Comparison of ENCODE assay signal across 11 cellular contexts in the genomic region with DNA sequence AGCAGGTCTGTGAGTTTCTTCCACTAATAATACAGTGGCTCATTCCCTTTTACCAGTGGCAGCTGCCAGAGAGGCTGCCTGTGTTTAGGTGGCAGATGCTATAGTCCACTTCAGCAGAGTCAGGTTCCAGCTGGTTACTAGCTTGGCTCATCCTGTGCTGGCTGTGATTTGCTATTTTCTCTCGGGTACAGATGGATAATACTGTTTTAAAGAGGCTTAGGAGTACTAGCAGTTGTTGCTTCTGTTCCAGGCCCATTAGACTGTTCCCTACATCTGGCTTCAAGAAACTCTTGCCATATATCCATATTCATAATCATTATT. TPM values are rescaled to one million over a fixed set of nuclear protein-coding genes. Genes with fewer than 3 reads are reported as not detected.
DNase-seq lines count a peak whose midpoint lies in the region; ATAC-seq and TF ChIP-seq lines count a peak whose summit lies in the region.
"Had no signal": no experiment of that assay in that cellular context is flagged by ENCODE, and none has a peak within 500 bp of the region (broad histone marks: within the 10 kb centered on the region; RNA-seq: fewer than 3 reads in every experiment).

No MANE protein-coding gene starts in this region.

- H3K36me3 Mint-ChIP-seq in activated CD4-positive, alpha-beta T cell treated with anti-CD3 and anti-CD28 coated beads for 36 hours (ENCODE audit: low read depth): peaks cover 30% of the 10 kb centered on the region
- H3K36me3 Mint-ChIP-seq in activated T-helper 2 cell treated with anti-CD3 and anti-CD28 coated beads, Interferon-gamma antibody, Interleukin-2, Interleukin-4, amounts not matched to agents 10 μg/mL and 5 μg/mL and 100 μg/mL, durations not matched to agents 14 hours and 24 hours and 36 hours (ENCODE audit: low read depth): peaks cover 54% of the 10 kb centered on the region
- peaks cover 9 to 38% (median 22%) of the 10 kb centered on the region in 3 donors for H3K36me3 Mint-ChIP-seq in naive thymus-derived CD8-positive, alpha-beta T cell

- CTCF ChIA-PET in activated CD4-positive, alpha-beta T cell treated with anti-CD3 and anti-CD28 coated beads for 36 hours (lab: Charles Lee): interaction anchor here (0.8 to 1.2 kb wide), 3 partner anchors 35 to 94 kb away, joined by 3 read pairs; no protein-coding TSS in a partner anchor

- H3K27ac ChIP-seq in HL-60 (replicated peaks): 0 out of 2 replicates have a peak overlapping the region, but pooled peaks have one; percentile 46

- H3K4me3 ChIP-seq in HL-60 (replicated peaks; ENCODE audit: insufficient read depth, low read length): no peak overlapping the region

- H3K27ac Mint-ChIP-seq in activated CD4-positive, alpha-beta T cell treated with anti-CD3 and anti-CD28 coated beads for 36 hours: peak overlapping the region; percentile 3
- H3K27ac Mint-ChIP-seq in activated T-helper 2 cell treated with anti-CD3 and anti-CD28 coated beads, Interferon-gamma antibody, Interleukin-2, Interleukin-4, amounts not matched to agents 10 μg/mL and 5 μg/mL and 100 μg/mL, durations not matched to agents 14 hours and 24 hours and 36 hours: peak overlapping the region; percentile 18
- H3K27ac Mint-ChIP-seq in naive thymus-derived CD8-positive, alpha-beta T cell: peak overlapping the region; percentile 79 to 93 (median 86)
- H3K27ac Mint-ChIP-seq: endodermal cell had no signal

- no peak overlapping the region for H3K4me3 Mint-ChIP-seq in activated CD4-positive, alpha-beta T cell treated with anti-CD3 and anti-CD28 coated beads for 36 hours
- H3K4me3 Mint-ChIP-seq in activated T-helper 2 cell treated with anti-CD3 and anti-CD28 coated beads, Interferon-gamma antibody, Interleukin-2, Interleukin-4, amounts not matched to agents 10 μg/mL and 5 μg/mL and 100 μg/mL, durations not matched to agents 14 hours and 24 hours and 36 hours (ENCODE audit: low read depth): no peak overlapping the region
- peak overlapping the region in 7 of 10 donors; percentile 31 to 78 (median 53) for H3K4me3 Mint-ChIP-seq in naive thymus-derived CD8-positive, alpha-beta T cell
- H3K4me3 Mint-ChIP-seq: endodermal cell had no signal

- H3K27me3 ChIP-seq in HL-60 (ENCODE audit: insufficient read depth, poor library complexity, severe bottlenecking): no peaks in the 10 kb centered on the region

- no peaks in the 10 kb centered on the region for H3K9me3 Mint-ChIP-seq in activated CD4-positive, alpha-beta T cell treated with anti-CD3 and anti-CD28 coated beads for 36 hours (ENCODE audit: low read depth)
- H3K9me3 Mint-ChIP-seq in activated T-helper 2 cell treated with anti-CD3 and anti-CD28 coated beads, Interferon-gamma antibody, Interleukin-2, Interleukin-4, amounts not matched to agents 10 μg/mL and 5 μg/mL and 100 μg/mL, durations not matched to agents 14 hours and 24 hours and 36 hours: no peaks in the 10 kb centered on the region
- no peaks in the 10 kb centered on the region for H3K9me3 Mint-ChIP-seq in naive thymus-derived CD8-positive, alpha-beta T cell
- H3K9me3 Mint-ChIP-seq: endodermal cell had no signal

- ATAC-seq in activated CD4-positive, alpha-beta T cell treated with anti-CD3 and anti-CD28 coated beads for 36 hours: no peak
- ATAC-seq in naive thymus-derived CD8-positive, alpha-beta T cell: no peak
- no peak for ATAC-seq in HG02610 (IDR thresholded peaks at IDR 0.05; ENCODE audit: unreplicated experiment)

- H3K4me1 Mint-ChIP-seq in activated CD4-positive, alpha-beta T cell treated with anti-CD3 and anti-CD28 coated beads for 36 hours: peaks cover 83% of the 10 kb centered on the region
- H3K4me1 Mint-ChIP-seq in activated T-helper 2 cell treated with anti-CD3 and anti-CD28 coated beads, Interferon-gamma antibody, Interleukin-2, Interleukin-4, amounts not matched to agents 10 μg/mL and 5 μg/mL and 100 μg/mL, durations not matched to agents 14 hours and 24 hours and 36 hours (ENCODE audit: low read depth): peaks cover 55% of the 10 kb centered on the region
- H3K4me1 Mint-ChIP-seq in naive thymus-derived CD8-positive, alpha-beta T cell: peaks cover 53 to 91% (median 87%) of the 10 kb centered on the region in 4 donors

- no peak for DNase-seq in activated CD4-positive, alpha-beta T cell treated with anti-CD3 and anti-CD28 coated beads for 36 hours
- DNase-seq in activated CD4-positive, alpha-beta T cell treated with anti-CD3 and anti-CD28 coated beads for 4 hours: no peak
- no peak for DNase-seq in HL-60 (ENCODE audit: low read depth in 1 of 2, low spot score in 1 of 2)
- no peak for DNase-seq in activated T-helper 2 cell treated with anti-CD3 and anti-CD28 coated beads, Interferon-gamma antibody, Interleukin-2, Interleukin-4, amounts not matched to agents 10 μg/mL and 5 μg/mL and 100 μg/mL, durations not matched to agents 14 hours and 24 hours and 36 hours (ENCODE audit: low spot score)
- no peak for DNase-seq in naive thymus-derived CD8-positive, alpha-beta T cell
- DNase-seq in NCI-H526 (lab: John Stamatoyannopoulos, UW): no peak
- no peak for DNase-seq in NCI-H345 (lab: John Stamatoyannopoulos, UW)
- DNase-seq: endodermal cell, occipital lobe, OCI-M1 had no signal

- intact Hi-C loops in activated CD4-positive, alpha-beta T cell treated with anti-CD3 and anti-CD28 coated beads for 36 hours (cut with DNase I, micrococcal nuclease): no loop called here
- intact Hi-C loops in activated T-helper 2 cell treated with anti-CD3 and anti-CD28 coated beads, Interferon-gamma antibody, Interleukin-2, Interleukin-4, amounts not matched to agents 10 μg/mL and 5 μg/mL and 100 μg/mL, durations not matched to agents 14 hours and 24 hours and 36 hours (cut with micrococcal nuclease): no loop called here

- TF ChIP-seq CTCF in HL-60 (IDR thresholded peaks at IDR 0.05; ENCODE audit: insufficient read depth, low read length): no peak

- POLR2A ChIA-PET in activated CD4-positive, alpha-beta T cell treated with anti-CD3 and anti-CD28 coated beads for 36 hours (lab: Charles Lee): interaction anchor here (0.7 to 0.9 kb wide), 2 partner anchors 9 to 114 kb away, joined by 3 to 6 read pairs; no protein-coding TSS in a partner anchor
- POLR2A ChIA-PET in naive thymus-derived CD8-positive, alpha-beta T cell (lab: Charles Lee): interaction anchor here (1.1 to 1.2 kb wide), 3 partner anchors 14 to 493 kb away, joined by 3 read pairs; no protein-coding TSS in a partner anchor

- H3K27me3 Mint-ChIP-seq in activated CD4-positive, alpha-beta T cell treated with anti-CD3 and anti-CD28 coated beads for 36 hours: no peaks in the 10 kb centered on the region
- no peaks in the 10 kb centered on the region for H3K27me3 Mint-ChIP-seq in activated T-helper 2 cell treated with anti-CD3 and anti-CD28 coated beads, Interferon-gamma antibody, Interleukin-2, Interleukin-4, amounts not matched to agents 10 μg/mL and 5 μg/mL and 100 μg/mL, durations not matched to agents 14 hours and 24 hours and 36 hours (ENCODE audit: low read depth)
- H3K27me3 Mint-ChIP-seq in naive thymus-derived CD8-positive, alpha-beta T cell: no peaks in the 10 kb centered on the region

RNA-seq across cellular contexts. Expression of gene ZNF609, which starts 41.0 kb away (rescaled TPM):
- total RNA-seq in activated CD4-positive, alpha-beta T cell treated with anti-CD3 and anti-CD28 coated beads for 36 hours: 10 to 100 TPM; 39.8 to 44.5 TPM
- 50.9 and 60.2 TPM in 2 replicates for total RNA-seq in activated T-helper 2 cell treated with anti-CD3 and anti-CD28 coated beads, Interferon-gamma antibody, Interleukin-2, Interleukin-4, amounts not matched to agents 10 μg/mL and 5 μg/mL and 100 μg/mL, durations not matched to agents 14 hours and 24 hours and 36 hours
- total RNA-seq in naive thymus-derived CD8-positive, alpha-beta T cell: 10 to 100 TPM; 66.1 to 68.2 TPM
- 10 to 100 TPM; 10.2 to 23.7 (median 13.5) TPM for polyA plus RNA-seq in naive thymus-derived CD8-positive, alpha-beta T cell

Comparison
In these comparisons a context has a peak if more than half of its experiments do, and no peak if none do; other contexts are left out.
1. H3K27ac Mint-ChIP-seq: peak in every context shown above with its lines; median percentile 86 in naive thymus-derived CD8-positive, alpha-beta T cell; 18 in activated T-helper 2 cell treated with anti-CD3 and anti-CD28 coated beads, Interferon-gamma antibody, Interleukin-2, Interleukin-4, amounts not matched to agents 10 μg/mL and 5 μg/mL and 100 μg/mL, durations not matched to agents 14 hours and 24 hours and 36 hours; 3 in activated CD4-positive, alpha-beta T cell treated with anti-CD3 and anti-CD28 coated beads for 36 hours.
2. H3K4me3 Mint-ChIP-seq: peak in naive thymus-derived CD8-positive, alpha-beta T cell (7 of 10); none in activated CD4-positive, alpha-beta T cell treated with anti-CD3 and anti-CD28 coated beads for 36 hours (single experiment) and activated T-helper 2 cell treated with anti-CD3 and anti-CD28 coated beads, Interferon-gamma antibody, Interleukin-2, Interleukin-4, amounts not matched to agents 10 μg/mL and 5 μg/mL and 100 μg/mL, durations not matched to agents 14 hours and 24 hours and 36 hours (single experiment).